In the genomic region with DNA sequence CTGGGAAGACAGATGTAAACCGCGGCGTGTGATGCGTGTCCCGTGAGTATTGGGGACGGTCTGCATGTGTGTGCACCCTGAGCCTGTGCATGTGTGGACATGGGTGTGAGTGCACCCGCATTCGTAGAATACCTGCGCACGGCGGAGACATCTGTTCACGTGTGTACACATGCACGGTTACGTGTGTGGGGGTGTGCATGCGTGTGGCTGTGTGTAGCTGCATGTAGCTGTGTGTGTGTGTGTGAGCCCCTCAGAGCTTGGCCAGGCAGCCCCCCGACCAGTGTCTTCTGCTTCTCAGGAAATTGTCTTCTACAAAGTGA, we compare ENCODE assay signal across 29 cellular contexts. TPM values are rescaled to one million over a fixed set of nuclear protein-coding genes. Genes with fewer than 3 reads are reported as not detected.
"Had no signal": no experiment of that assay in that cellular context is flagged by ENCODE, and none has a peak within 500 bp of the region (broad histone marks: within the 10 kb centered on the region; RNA-seq: fewer than 3 reads in every experiment).

No MANE protein-coding gene starts in this region.

- H3K27ac ChIP-seq: coronary artery, gastrocnemius medialis, hepatocyte, parathyroid adenoma, psoas muscle, right atrium auricular region, SK-N-MC, stomach, suprapubic skin, tibial nerve had no signal

- H3K27me3 ChIP-seq: hepatocyte, right atrium auricular region had no signal

- ATAC-seq: effector memory CD8-positive, alpha-beta T cell; gastrocnemius medialis; left lobe of liver; psoas muscle; stimulated activated naive B cell treated with anti-CD40 and anti-IgM and Interleukin-4, amounts not matched to agents 10 μg/mL and 1 μg/mL and 100 μg/mL, for 72 hours; T-helper 17 cell had no signal

- DNase-seq: activated CD4-positive, alpha-beta memory T cell treated with anti-CD3 and anti-CD28 coated beads for 36 hours; activated CD4-positive, alpha-beta T cell treated with anti-CD3 and anti-CD28 coated beads, Interleukin-2, amount 10 ng/mL, durations not matched to agents 24 days and 14 days; activated CD4-positive, CD25-positive, alpha-beta regulatory T cell treated with anti-CD3 and anti-CD28 coated beads, Interleukin-2, amount 50 U/mL, for 72 hours; activated CD8-positive, alpha-beta memory T cell treated with anti-CD3 and anti-CD28 coated beads, Interleukin-2, amount 50 U/mL, for 4 hours; activated gamma-delta T cell; activated naive CD4-positive, alpha-beta T cell treated with anti-CD3 and anti-CD28 coated beads, Interleukin-2, amount 10 ng/mL, durations not matched to agents 7 days and 5 days; activated T-cell treated with anti-CD3 and anti-CD28 coated beads, Interleukin-2, amount 50 U/mL, for 1 hour; effector memory CD8-positive, alpha-beta T cell; erythroblast; gastrocnemius medialis; glutamatergic neuron; mesendoderm; nephron progenitor cell; stimulated activated CD4-positive, alpha-beta T cell treated with anti-CD3 and anti-CD28 coated beads, Interleukin-15, amount 100 ng/mL, for 24 hours; stimulated activated CD4-positive, alpha-beta T cell treated with anti-CD3 and anti-CD28 coated beads, Interleukin-2, amount 100 ng/mL, for 24 hours; stimulated activated naive B cell treated with anti-CD40 and anti-IgM and Interleukin-4, amounts not matched to agents 10 μg/mL and 1 μg/mL and 100 μg/mL, for 72 hours; stomach; T-helper 17 cell; T1000 had no signal

RNA-seq across cellular contexts. Expression of gene PDE6B, which starts 29.1 kb away (rescaled TPM):
- total RNA-seq: bronchial epithelial cell, gastrocnemius medialis had no signal
